In genomic region chr16:75260856-75261589, GRCh38 we compare ENCODE assay signal across 21 cellular contexts. TPM values are rescaled to one million over a fixed set of nuclear protein-coding genes. Genes with fewer than 3 reads are reported as not detected.
DNase-seq lines count a peak whose midpoint lies in the region; FAIRE-seq and TF ChIP-seq lines count a peak whose summit lies in the region.
"Had no signal": no experiment of that assay in that cellular context is flagged by ENCODE, and none has a peak within 500 bp of the region (broad histone marks: within the 10 kb centered on the region; RNA-seq: fewer than 3 reads in every experiment).

No MANE protein-coding gene starts in this region.

- POLR2A ChIA-PET in H1 (lab: Charles Lee; ENCODE audit: partially characterized antibody), result interaction anchor here (1.0 to 9.2 kb wide), 3 partner anchors 8 to 16 kb away, joined by 6 to 158 read pairs (median 9); partner anchors contain the start of gene BCAR1
- POLR2A ChIA-PET in activated CD4-positive, alpha-beta memory T cell treated with anti-CD3 and anti-CD28 coated beads for 36 hours (lab: Charles Lee), result no interaction called here

- H3K4me2 ChIP-seq in H1 (ENCODE audit: insufficient read depth in 1 of 2, low read depth in 2 of 2, low read length in 2 of 2) (peak overlapping the region in 1 of 2 experiments; percentile 32; a peak in 2 of 4 replicates), osteoblast (ENCODE audit: insufficient read depth, low read length) (no peak overlapping the region)

- H2BK12ac ChIP-seq in H1 (ENCODE audit: low read depth, low read length), result no peak overlapping the region

- no peak for TF ChIP-seq RAD21 in H1 (IDR thresholded peaks at IDR 0.05 in 1 of 2, conservative IDR thresholded peaks at IDR 0.05 in 1 of 2; ENCODE audit: low read depth in 2 of 2, low read length in 2 of 2)

- no peak overlapping the region for H3K56ac ChIP-seq in H1 (replicated peaks; ENCODE audit: insufficient read length, low read depth, low read length)

- H2AK5ac ChIP-seq in H1 (ENCODE audit: low read depth, low read length), result peak overlapping the region; percentile 29; the same call in 1 of the 2 replicates

- no peak for FAIRE-seq in D721Med (lab: Jason Lieb, UNC)
- FAIRE-seq in H1 (lab: Jason Lieb, UNC), result no peak
- FAIRE-seq: TTC549 had no signal

- no peak for TF ChIP-seq POLR2A in H1 (IDR thresholded peaks at IDR 0.05; ENCODE audit: control extremely low read depth in 1 of 2, low read depth in 2 of 2, low read length in 2 of 2)

- H2BK5ac ChIP-seq in H1 (ENCODE audit: low read depth, low read length), result peak overlapping the region; percentile 78; the same call in 1 of the 2 replicates

- H3K23ac ChIP-seq in H1 (ENCODE audit: insufficient read length), result no peak overlapping the region

- H3K4me1 ChIP-seq in H1 (replicated peaks in 1 of 4; ENCODE audit: control insufficient read depth in 3 of 4, insufficient read depth in 4 of 4, low read length in 3 of 4), result peaks cover 0 to 47% (median 33%) of the 10 kb centered on the region in 4 experiments; a peak in 6 of 7 replicates
- peaks cover 48% of the 10 kb centered on the region for H3K4me1 ChIP-seq in osteoblast (ENCODE audit: insufficient read depth, low read length)

- H2BK120ac ChIP-seq in H1 (replicated peaks; ENCODE audit: low read depth, low read length), result no peak overlapping the region

- no peak overlapping the region for H4K5ac ChIP-seq in H1 (ENCODE audit: insufficient read length, low read depth, low read length)

- peak overlapping the region; percentile 4; the same call in 1 of the 2 replicates for H2BK15ac ChIP-seq in H1 (ENCODE audit: low read length)

- H3K27ac ChIP-seq in H1 (ENCODE audit: low read depth, low read length) (0 out of 2 replicates have a peak overlapping the region, but pooled peaks have one; percentile 16), osteoblast (ENCODE audit: low read depth, low read length) (no peak overlapping the region)
- H3K27ac ChIP-seq: GM23248, lower lobe of right lung had no signal

- no peak overlapping the region for H4K91ac ChIP-seq in H1 (replicated peaks; ENCODE audit: insufficient read length, low read length)

- H3K4me1 Mint-ChIP-seq in activated CD4-positive, alpha-beta memory T cell treated with anti-CD3 and anti-CD28 coated beads for 36 hours (ENCODE audit: low read depth), result peaks cover 2% of the 10 kb centered on the region

- H3K27me3 Mint-ChIP-seq in activated CD4-positive, alpha-beta memory T cell treated with anti-CD3 and anti-CD28 coated beads for 36 hours, result peaks cover 26% of the 10 kb centered on the region

- 90% methylated on average over 8 of the region's 10 CpGs; no CpG with 5 or more reads in 1 of the 2 experiments for whole genome bisulfite sequencing in H1 (ENCODE audit: extremely low coverage in 1 of 2, insufficient coverage in 1 of 2, insufficient read length in 1 of 2, insufficient replicate concordance in 2 of 2, low coverage in 1 of 2, low lambda C conversion rate in 2 of 2, missing lambda C conversion rate in 1 of 2), 2 experiments

- no peak overlapping the region for H3K14ac ChIP-seq in H1 (ENCODE audit: insufficient read length)

- no peak overlapping the region for H3K4me3 Mint-ChIP-seq in activated CD4-positive, alpha-beta memory T cell treated with anti-CD3 and anti-CD28 coated beads for 36 hours
- H3K4me3 Mint-ChIP-seq: activated T-cell treated with anti-CD3 and anti-CD28 coated beads, Interleukin-2, amount 50 U/mL, for 24 hours; CD8-positive, alpha-beta memory T cell; natural killer cell had no signal

- no peaks in the 10 kb centered on the region for H3K9me3 Mint-ChIP-seq in activated CD4-positive, alpha-beta memory T cell treated with anti-CD3 and anti-CD28 coated beads for 36 hours
- H3K9me3 Mint-ChIP-seq: activated naive CD4-positive, alpha-beta T cell treated with anti-CD3 and anti-CD28 coated beads, Interleukin-2, amount 50 U/mL, for 72 hours; activated T-cell treated with anti-CD3 and anti-CD28 coated beads, Interleukin-2, amount 50 U/mL, for 24 hours; CD8-positive, alpha-beta memory T cell; natural killer cell had no signal

- peaks cover 7% of the 10 kb centered on the region; the same call in 1 of the 2 replicates for H3K23me2 ChIP-seq in H1 (ENCODE audit: low read depth, low read length)

- no peak overlapping the region for H3K4ac ChIP-seq in H1 (replicated peaks; ENCODE audit: insufficient read length, low read depth, low read length)

- no peak overlapping the region; the same call in 1 of the 2 replicates for H3K18ac ChIP-seq in H1 (ENCODE audit: extremely low read depth, low read length)

- no peak overlapping the region for H3K27ac Mint-ChIP-seq in activated CD4-positive, alpha-beta memory T cell treated with anti-CD3 and anti-CD28 coated beads for 36 hours
- H3K27ac Mint-ChIP-seq: activated naive CD4-positive, alpha-beta T cell treated with anti-CD3 and anti-CD28 coated beads, Interleukin-2, amount 50 U/mL, for 72 hours; activated T-cell treated with anti-CD3 and anti-CD28 coated beads, Interleukin-2, amount 50 U/mL, for 24 hours; CD8-positive, alpha-beta memory T cell; natural killer cell had no signal

- no peak for TF ChIP-seq EP300 in H1 (IDR thresholded peaks at IDR 0.05; ENCODE audit: borderline replicate concordance in 1 of 2, low read depth in 2 of 2, low read length in 2 of 2)

- H3K27me3 ChIP-seq in H1 (replicated peaks in 1 of 4; ENCODE audit: control insufficient read depth in 3 of 4, extremely low read depth in 1 of 4, insufficient read depth in 3 of 4, low read length in 3 of 4) (no peaks in the 10 kb centered on the region), osteoblast (ENCODE audit: insufficient read depth, low read length) (no peaks in the 10 kb centered on the region)

- H3K9me3 ChIP-seq in H1 (ENCODE audit: insufficient read depth in 2 of 2, low read depth in 1 of 2, low read length in 1 of 2) (no peaks in the 10 kb centered on the region), osteoblast (ENCODE audit: low read depth, low read length) (no peaks in the 10 kb centered on the region)
- H3K9me3 ChIP-seq: lower lobe of right lung had no signal

- H3K4me3 ChIP-seq in H1 (ENCODE audit: extremely low read depth in 1 of 4, insufficient read depth in 2 of 4, low read depth in 3 of 4, low read length in 4 of 4) (no peak overlapping the region), osteoblast (ENCODE audit: insufficient read depth, low read length) (no peak overlapping the region)
- H3K4me3 ChIP-seq: GM23248, lower lobe of right lung had no signal

- H3K79me2 ChIP-seq in H1 (ENCODE audit: control insufficient read depth in 1 of 2, insufficient read depth in 2 of 2, low read length in 2 of 2) (peaks cover 0 to 86% of the 10 kb centered on the region in 2 experiments; a peak in 2 of 4 replicates), osteoblast (ENCODE audit: insufficient read depth, low read length) (peaks cover 97% of the 10 kb centered on the region)

- no peaks in the 10 kb centered on the region for H3K36me3 Mint-ChIP-seq in activated CD4-positive, alpha-beta memory T cell treated with anti-CD3 and anti-CD28 coated beads for 36 hours
- H3K36me3 Mint-ChIP-seq: CD8-positive, alpha-beta memory T cell; natural killer cell had no signal

- TF ChIP-seq CTCF in D721Med (IDR thresholded peaks at IDR 0.05; ENCODE audit: insufficient read depth, missing control alignments) (no peak), H1 (IDR thresholded peaks at IDR 0.05; ENCODE audit: control extremely low read depth in 1 of 3, insufficient read depth in 1 of 3, low read depth in 1 of 3, low read length in 3 of 3) (no peak), osteoblast (IDR thresholded peaks at IDR 0.05; ENCODE audit: extremely low read depth, low read depth, low read length) (no peak)

- H4K8ac ChIP-seq in H1 (ENCODE audit: extremely low read depth, insufficient read depth, low read length), result no peak overlapping the region

- H2AFZ ChIP-seq in H1 (ENCODE audit: low read length) (no peak overlapping the region), osteoblast (ENCODE audit: low read length) (no peak overlapping the region)
- H2AFZ ChIP-seq: GM23248 had no signal

- no peaks in the 10 kb centered on the region for H3K36me3 ChIP-seq in H1 (ENCODE audit: control insufficient read depth in 2 of 4, insufficient read depth in 4 of 4, low read length in 3 of 4)
- H3K36me3 ChIP-seq in osteoblast (ENCODE audit: insufficient read depth, low read length), result peaks cover 8% of the 10 kb centered on the region
- H3K36me3 ChIP-seq: lower lobe of right lung had no signal

- H2BK20ac ChIP-seq in H1 (ENCODE audit: low read length), result no peak overlapping the region

- intact Hi-C loops in activated CD4-positive, alpha-beta memory T cell treated with anti-CD3 and anti-CD28 coated beads for 36 hours (cut with micrococcal nuclease), result no loop called here

- CTCF ChIA-PET in H1 (lab: Charles Lee; ENCODE audit: partially characterized antibody), result interaction anchor here (0.6 to 1.8 kb wide), 4 partner anchors 22 to 61 kb away, joined by 3 to 13 read pairs (median 6); no protein-coding TSS in a partner anchor
- CTCF ChIA-PET in activated CD4-positive, alpha-beta memory T cell treated with anti-CD3 and anti-CD28 coated beads for 36 hours (lab: Charles Lee), result no interaction called here

- H3K79me1 ChIP-seq in H1 (ENCODE audit: low read depth, low read length), result peaks cover 37% of the 10 kb centered on the region

- H4K20me1 ChIP-seq in H1 (replicated peaks in 1 of 2; ENCODE audit: control insufficient read depth in 1 of 2, insufficient read depth in 2 of 2, low read length in 2 of 2), result peaks cover 15 to 38% of the 10 kb centered on the region in 2 experiments
- peaks cover 84% of the 10 kb centered on the region for H4K20me1 ChIP-seq in osteoblast (ENCODE audit: insufficient read depth, low read length)

- peak; percentile 70 for DNase-seq in D721Med (ENCODE audit: insufficient read length, low spot score)
- peak; percentile 44 for DNase-seq in NCI-H524 treated with DMSO at 0.1 percent for 48 hours (lab: John Stamatoyannopoulos, UW)
- no peak for DNase-seq in H1 (ENCODE audit: low read depth in 1 of 2, low spot score in 2 of 2)
- DNase-seq in osteoblast (ENCODE audit: insufficient read length, low spot score, missing footprints), result peak; percentile 73
- DNase-seq in cerebellar cortex (ENCODE audit: low spot score), result no peak
- DNase-seq in NCI-H2081 (lab: John Stamatoyannopoulos, UW), result no peak
- DNase-seq in activated CD4-positive, alpha-beta memory T cell treated with anti-CD3 and anti-CD28 coated beads for 36 hours, result no peak
- no peak for DNase-seq in HuH-7 (ENCODE audit: low spot score)
- DNase-seq: activated T-cell treated with anti-CD3 and anti-CD28 coated beads, Interleukin-2, amount 50 U/mL, for 24 hours; CD8-positive, alpha-beta memory T cell; foreskin fibroblast; GM23248; lower lobe of right lung; natural killer cell; NCI-H187; NCI-H510A had no signal

- no peak overlapping the region; a peak in 1 of 7 replicates for H3K9ac ChIP-seq in H1 (replicated peaks in 1 of 4; ENCODE audit: extremely low read depth in 1 of 4, low read depth in 3 of 4, low read length in 3 of 4)
- H3K9ac ChIP-seq: GM23248 had no signal

RNA-seq across cellular contexts. Expression of gene BCAR1, which starts 9.6 kb away (rescaled TPM):
- total RNA-seq in H1 (2021; fragmentation: NEBNext Ultra II Directional; extraction: Animal tissue kit (Norgen Biotek cat#: 25700)), result 103 and 105 TPM in 2 replicates
- polyA plus RNA-seq in H1 (2011; rRNA removed), result 59.8 and 93.8 TPM in 2 replicates
- 51.9 TPM for polyA plus RNA-seq in H1 (2011; cell fraction: cytosol; rRNA removed)
- polyA plus RNA-seq in H1 (2011; cell fraction: nucleus; rRNA removed), result 130 TPM
- 42.6 to 68.8 TPM (median 64.7 TPM) in 4 replicates for polyA plus RNA-seq in H1 (2012, experiment 1 of 2)
- polyA plus RNA-seq in H1 (2012, experiment 2 of 2), result 54.8 TPM
- 83.5 TPM for polyA plus RNA-seq in H1 (2013, experiment 1 of 2)
- 83.4 TPM for polyA plus RNA-seq in H1 (2013, experiment 2 of 2)
- polyA minus RNA-seq in H1 (2011; rRNA and poly(A)+ RNA removed), result 19.1 and 21.8 TPM in 2 replicates
- polyA minus RNA-seq in H1 (2011; cell fraction: cytosol; rRNA and poly(A)+ RNA removed), result 43.2 TPM
- polyA minus RNA-seq in H1 (2011; cell fraction: nucleus; rRNA and poly(A)+ RNA removed), result 75.0 TPM
- 66.9 and 75.3 TPM in 2 replicates for total RNA-seq in osteoblast
- total RNA-seq in activated CD4-positive, alpha-beta memory T cell treated with anti-CD3 and anti-CD28 coated beads for 36 hours, result 1 to 10 TPM in 1 of 2 experiments, under 1 TPM in 1; 0.78 to 1.1 TPM
- total RNA-seq: natural killer cell had no signal
- polyA plus RNA-seq: CD8-positive, alpha-beta memory T cell had no signal

RNA-seq across cellular contexts. Expression of gene CTRB1, which starts 42.2 kb away (rescaled TPM):
- not detected in 2 replicates for total RNA-seq in H1 (2021; fragmentation: NEBNext Ultra II Directional; extraction: Animal tissue kit (Norgen Biotek cat#: 25700))
- polyA plus RNA-seq in H1 (2011; rRNA removed), result not detected in 2 replicates
- not detected for polyA plus RNA-seq in H1 (2011; cell fraction: cytosol; rRNA removed)
- not detected for polyA plus RNA-seq in H1 (2011; cell fraction: nucleus; rRNA removed)
- polyA plus RNA-seq in H1 (2012, experiment 1 of 2), result not detected in 4 replicates
- polyA plus RNA-seq in H1 (2012, experiment 2 of 2), result not detected
- polyA plus RNA-seq in H1 (2013, experiment 1 of 2), result not detected
- polyA plus RNA-seq in H1 (2013, experiment 2 of 2), result not detected
- not detected in 2 replicates for polyA minus RNA-seq in H1 (2011; rRNA and poly(A)+ RNA removed)
- polyA minus RNA-seq in H1 (2011; cell fraction: cytosol; rRNA and poly(A)+ RNA removed), result not detected
- polyA minus RNA-seq in H1 (2011; cell fraction: nucleus; rRNA and poly(A)+ RNA removed), result not detected
- total RNA-seq in osteoblast, result not detected in 2 replicates
- not detected for total RNA-seq in activated CD4-positive, alpha-beta memory T cell treated with anti-CD3 and anti-CD28 coated beads for 36 hours
- total RNA-seq: activated naive CD4-positive, alpha-beta T cell treated with anti-CD3 and anti-CD28 coated beads, Interleukin-2, amount 50 U/mL, for 72 hours; CD8-positive, alpha-beta memory T cell; Daoy; GM23248; HT-29; lower lobe of right lung; natural killer cell; renal cortical epithelial cell had no signal
- polyA plus RNA-seq: CD8-positive, alpha-beta memory T cell; GM23248 had no signal

RNA-seq across cellular contexts. Expression of gene CTRB2, which starts 54.1 kb away (rescaled TPM):
- total RNA-seq in H1 (2021; fragmentation: NEBNext Ultra II Directional; extraction: Animal tissue kit (Norgen Biotek cat#: 25700)), result not detected in 2 replicates
- polyA plus RNA-seq in H1 (2011; rRNA removed), result not detected in 2 replicates
- not detected for polyA plus RNA-seq in H1 (2011; cell fraction: cytosol; rRNA removed)
- polyA plus RNA-seq in H1 (2011; cell fraction: nucleus; rRNA removed), result not detected
- not detected in 4 replicates for polyA plus RNA-seq in H1 (2012, experiment 1 of 2)
- polyA plus RNA-seq in H1 (2012, experiment 2 of 2), result not detected
- polyA plus RNA-seq in H1 (2013, experiment 1 of 2), result not detected
- not detected for polyA plus RNA-seq in H1 (2013, experiment 2 of 2)
- not detected in 2 replicates for polyA minus RNA-seq in H1 (2011; rRNA and poly(A)+ RNA removed)
- not detected for polyA minus RNA-seq in H1 (2011; cell fraction: cytosol; rRNA and poly(A)+ RNA removed)
- polyA minus RNA-seq in H1 (2011; cell fraction: nucleus; rRNA and poly(A)+ RNA removed), result not detected
- total RNA-seq in osteoblast, result not detected in 2 replicates
- not detected for total RNA-seq in activated CD4-positive, alpha-beta memory T cell treated with anti-CD3 and anti-CD28 coated beads for 36 hours
- total RNA-seq: activated naive CD4-positive, alpha-beta T cell treated with anti-CD3 and anti-CD28 coated beads, Interleukin-2, amount 50 U/mL, for 72 hours; CD8-positive, alpha-beta memory T cell; Daoy; GM23248; HT-29; natural killer cell; renal cortical epithelial cell had no signal
- polyA plus RNA-seq: CD8-positive, alpha-beta memory T cell; GM23248 had no signal

Comparison
In these comparisons a context has a peak if more than half of its experiments do, and no peak if none do; other contexts are left out.
1. DNase-seq: peak in D721Med (single experiment), NCI-H524 treated with DMSO at 0.1 percent for 48 hours (single experiment) and osteoblast (single experiment); none in H1 (0 of 2), cerebellar cortex (single experiment), NCI-H2081 (0 of 2), activated CD4-positive, alpha-beta memory T cell treated with anti-CD3 and anti-CD28 coated beads for 36 hours (single experiment) and HuH-7 (single experiment).
2. RNA of gene BCAR1, which starts 9.6 kb away (total RNA-seq): 103 to 105 TPM in H1 and 66.9 to 75.3 TPM in osteoblast; 0.78 to 1.1 TPM in activated CD4-positive, alpha-beta memory T cell treated with anti-CD3 and anti-CD28 coated beads for 36 hours; every median in the first group is over 10 times any median in the second.